Comparison of ENCODE assay signal across 32 cellular contexts in genomic region chr15:61935493-61935892, GRCh38.
"Had no signal": no experiment of that assay in that cellular context is flagged by ENCODE, and none has a peak within 500 bp of the region (broad histone marks: within the 10 kb centered on the region; RNA-seq: fewer than 3 reads in every experiment).

No MANE protein-coding gene starts in this region.

- H3K4me3 ChIP-seq: colonic mucosa, esophagus squamous epithelium, heart right ventricle, lung, neural progenitor cell, right lobe of liver, thoracic aorta, tibial nerve, upper lobe of left lung, uterus had no signal

- H3K9me3 Mint-ChIP-seq: dendritic cell treated with granulocyte-macrophage colony-stimulating factor and Interleukin-4, amounts not matched to agents 40 ng/mL and 50 ng/mL, for 4 days; immature natural killer cell; naive thymus-derived CD4-positive, alpha-beta T cell; neural progenitor cell; stimulated activated naive B cell treated with anti-CD40 and anti-IgM and Interleukin-4, amounts not matched to agents 10 μg/mL and 1 μg/mL and 100 μg/mL, for 72 hours; stimulated activated naive CD8-positive, alpha-beta T cell treated with anti-CD3 and anti-CD28 coated beads, Interleukin-15, Interleukin-2, amounts not matched to agents 100 ng/mL and 50 ng/mL, for 24 hours had no signal

- DNase-seq: colonic mucosa; effector CD8-positive, alpha-beta T cell; erythroblast; esophagus squamous epithelium; foreskin melanocyte; glutamatergic neuron; heart right ventricle; hypothalamus; immature natural killer cell; islet precursor cell; kidney glomerular epithelial cell; left colon; mesenchymal stem cell; midbrain; naive thymus-derived CD4-positive, alpha-beta T cell; right lobe of liver; small intestine; stimulated activated CD4-positive, alpha-beta T cell treated with anti-CD3 and anti-CD28 coated beads, Interleukin-15, amount 100 ng/mL, for 24 hours; stimulated activated CD4-positive, alpha-beta T cell treated with anti-CD3 and anti-CD28 coated beads, Interleukin-2, amount 100 ng/mL, for 48 hours; stimulated activated naive B cell treated with anti-CD40 and anti-IgM and Interleukin-4, amounts not matched to agents 10 μg/mL and 1 μg/mL and 100 μg/mL, for 72 hours; upper lobe of left lung; uterus had no signal

- ATAC-seq: heart right ventricle; left colon; naive thymus-derived CD4-positive, alpha-beta T cell; stimulated activated naive B cell treated with anti-CD40 and anti-IgM and Interleukin-4, amounts not matched to agents 10 μg/mL and 1 μg/mL and 100 μg/mL, for 72 hours had no signal

- H3K4me1 Mint-ChIP-seq: immature natural killer cell, nephron, neural progenitor cell had no signal

- H3K4me1 ChIP-seq: colonic mucosa, esophagus squamous epithelium, heart right ventricle, neural progenitor cell, parathyroid adenoma, right lobe of liver, tibial nerve, upper lobe of left lung, uterus had no signal

- H3K4me3 Mint-ChIP-seq: dendritic cell treated with granulocyte-macrophage colony-stimulating factor and Interleukin-4, amounts not matched to agents 40 ng/mL and 50 ng/mL, for 4 days; immature natural killer cell; naive thymus-derived CD4-positive, alpha-beta T cell; nephron; neural progenitor cell; stimulated activated naive B cell treated with anti-CD40 and anti-IgM and Interleukin-4, amounts not matched to agents 10 μg/mL and 1 μg/mL and 100 μg/mL, for 72 hours; stimulated activated naive CD8-positive, alpha-beta T cell treated with anti-CD3 and anti-CD28 coated beads, Interleukin-15, Interleukin-2, amounts not matched to agents 100 ng/mL and 50 ng/mL, for 24 hours had no signal

- H2AFZ ChIP-seq: neural progenitor cell, parathyroid adenoma had no signal

- FAIRE-seq: endothelial cell of umbilical vein, small intestine had no signal

- H3K36me3 ChIP-seq: colonic mucosa, neural progenitor cell, uterus had no signal

- H3K27me3 ChIP-seq: colonic mucosa, esophagus squamous epithelium, heart right ventricle, neural progenitor cell, right lobe of liver, tibial nerve, upper lobe of left lung, uterus had no signal

- H3K36me3 Mint-ChIP-seq: neural progenitor cell had no signal

- H3K27ac ChIP-seq: colonic mucosa, esophagus squamous epithelium, heart right ventricle, neural progenitor cell, parathyroid adenoma, right lobe of liver, thoracic aorta, tibial nerve, upper lobe of left lung, uterus had no signal

- H3K9me3 ChIP-seq: colonic mucosa, esophagus squamous epithelium, heart right ventricle, right lobe of liver, thoracic aorta, tibial nerve, upper lobe of left lung, uterus had no signal

- H3K79me2 ChIP-seq: parathyroid adenoma had no signal

- H3K4me2 ChIP-seq: neural progenitor cell had no signal

- H3K27ac Mint-ChIP-seq: dendritic cell treated with granulocyte-macrophage colony-stimulating factor and Interleukin-4, amounts not matched to agents 40 ng/mL and 50 ng/mL, for 4 days; nephron; neural progenitor cell; stimulated activated naive CD8-positive, alpha-beta T cell treated with anti-CD3 and anti-CD28 coated beads, Interleukin-15, Interleukin-2, amounts not matched to agents 100 ng/mL and 50 ng/mL, for 24 hours had no signal

- H3K27me3 Mint-ChIP-seq: dendritic cell treated with granulocyte-macrophage colony-stimulating factor and Interleukin-4, amounts not matched to agents 40 ng/mL and 50 ng/mL, for 4 days; naive thymus-derived CD4-positive, alpha-beta T cell; progenitor cell of endocrine pancreas; stimulated activated naive B cell treated with anti-CD40 and anti-IgM and Interleukin-4, amounts not matched to agents 10 μg/mL and 1 μg/mL and 100 μg/mL, for 72 hours; stimulated activated naive CD8-positive, alpha-beta T cell treated with anti-CD3 and anti-CD28 coated beads, Interleukin-15, Interleukin-2, amounts not matched to agents 100 ng/mL and 50 ng/mL, for 24 hours had no signal
